ENCODE assay signal across 1 cellular context in genomic region chr9:136954270-136955083, GRCh38.
TF ChIP-seq lines count a peak whose summit lies in the region.

No MANE protein-coding gene starts in this region.

TF ChIP-seq in H1, 55 proteins besides CTCF, POLR2A, EP300 and RAD21:
- TF ChIP-seq JUND (IDR thresholded peaks at IDR 0.05; ENCODE audit: low read length), result no peak
- TF ChIP-seq POLR2AphosphoS5 (IDR thresholded peaks at IDR 0.05; ENCODE audit: low read depth, low read length), result no peak
- no peak for TF ChIP-seq HDAC6 (IDR thresholded peaks at IDR 0.05; ENCODE audit: low read depth, low read length)
- no peak for TF ChIP-seq JUN (IDR thresholded peaks at IDR 0.05; ENCODE audit: low read depth, low read length)
- no peak for TF ChIP-seq SP2 (IDR thresholded peaks at IDR 0.05; ENCODE audit: low read length)
- no peak for TF ChIP-seq GTF2F1 (IDR thresholded peaks at IDR 0.05; ENCODE audit: borderline replicate concordance, low read depth, low read length)
- no peak for TF ChIP-seq TEAD4 (IDR thresholded peaks at IDR 0.05; ENCODE audit: low read depth, low read length)
